ENCODE assay signal across 23 cellular contexts in genomic region chr2:105421053-105421452, GRCh38.
"Had no signal": no experiment of that assay in that cellular context is flagged by ENCODE, and none has a peak within 500 bp of the region (broad histone marks: within the 10 kb centered on the region; RNA-seq: fewer than 3 reads in every experiment).

No MANE protein-coding gene starts in this region.

- H3K27me3 ChIP-seq: brain microvascular endothelial cell, MG63 had no signal

- H3K4me3 ChIP-seq: MG63, SK-N-MC had no signal

- ATAC-seq: activated T-helper 17 cell treated with anti-CD3 and anti-CD28 coated beads, Interleukin-2, amount 50 U/mL, for 72 hours; PC-3 had no signal

- H3K36me3 ChIP-seq: brain microvascular endothelial cell, MG63 had no signal

- DNase-seq: activated CD4-positive, alpha-beta memory T cell treated with anti-CD3 and anti-CD28 coated beads for 36 hours; activated CD4-positive, alpha-beta T cell treated with anti-CD3 and anti-CD28 coated beads, Interleukin-2, amount 10 ng/mL, durations not matched to agents 7 days and 5 days; activated CD4-positive, CD25-positive, alpha-beta regulatory T cell; activated gamma-delta T cell; activated naive CD4-positive, alpha-beta T cell treated with anti-CD3 and anti-CD28 coated beads for 36 hours; activated T-cell treated with anti-CD3 and anti-CD28 coated beads for 4 hours; activated T-cell treated with anti-CD3 and anti-CD28 coated beads, Interleukin-2, amount 50 U/mL, for 48 hours; amygdala; brain microvascular endothelial cell; caudate nucleus; KG1; MG63; NCI-H1105; NCI-H1436; NCI-H1694 treated with DMSO at 0.1 percent for 48 hours; NCI-H2029 treated with DMSO at 0.1 percent for 48 hours; NCI-H446; NCI-H524; PC-3; T-helper 1 cell had no signal

- H3K27ac ChIP-seq: brain microvascular endothelial cell, SK-N-MC, VCaP had no signal
